In genomic region chr1:226584164-226584563, GRCh38 we compare ENCODE assay signal across 11 cellular contexts.
"Had no signal": no experiment of that assay in that cellular context is flagged by ENCODE, and none has a peak within 500 bp of the region (broad histone marks: within the 10 kb centered on the region; RNA-seq: fewer than 3 reads in every experiment).

No MANE protein-coding gene starts in this region.

- DNase-seq: activated CD4-positive, alpha-beta T cell treated with anti-CD3 and anti-CD28 coated beads, Interleukin-2, amount 50 U/mL, for 48 hours; activated CD4-positive, CD25-positive, alpha-beta regulatory T cell treated with anti-CD3 and anti-CD28 coated beads, Interleukin-2, amount 50 U/mL, for 72 hours; activated naive CD4-positive, alpha-beta T cell treated with anti-CD3 and anti-CD28 coated beads for 36 hours; left ventricle myocardium superior; nucleus accumbens; retina; stimulated activated CD4-positive, alpha-beta T cell treated with anti-CD3 and anti-CD28 coated beads, Interleukin-2, amount 100 ng/mL, for 48 hours; stimulated activated naive B cell treated with anti-CD40 and anti-IgM and Interleukin-4, amounts not matched to agents 10 μg/mL and 1 μg/mL and 100 μg/mL, for 72 hours; thyroid gland had no signal

- H3K4me3 ChIP-seq: ascending aorta, breast epithelium, thyroid gland had no signal
